9 cellular contexts compared by ENCODE assay signal in genomic region chr5:151051066-151051930, GRCh38. TPM values are rescaled to one million over a fixed set of nuclear protein-coding genes. Genes with fewer than 3 reads are reported as not detected.
DNase-seq lines count a peak whose midpoint lies in the region; ATAC-seq and TF ChIP-seq lines count a peak whose summit lies in the region.
"Had no signal": no experiment of that assay in that cellular context is flagged by ENCODE, and none has a peak within 500 bp of the region (broad histone marks: within the 10 kb centered on the region; RNA-seq: fewer than 3 reads in every experiment).

No MANE protein-coding gene starts in this region.

- no peak overlapping the region for H3K4me3 ChIP-seq in SJCRH30
- H3K4me3 ChIP-seq in gastroesophageal sphincter, result no peak overlapping the region
- no peak overlapping the region for H3K4me3 ChIP-seq in ovary
- H3K4me3 ChIP-seq in transverse colon, result no peak overlapping the region

- 63 to 67% methylated on average over 3 to 4 of the region's 6 CpGs for WGBS in gastroesophageal sphincter (ENCODE audit: low coverage in 1 of 2), 2 donors
- WGBS in ovary, 3 donors, result 64 to 69% (median 64%) methylated on average over 6 of the region's 6 CpGs
- 60 to 80% methylated on average over 1 to 6 of the region's 6 CpGs for WGBS in transverse colon (ENCODE audit: low coverage in 1 of 2), 2 donors

- H3K9me3 ChIP-seq in SJCRH30 (replicated peaks) (no peaks in the 10 kb centered on the region), gastroesophageal sphincter (no peaks in the 10 kb centered on the region), ovary (no peaks in the 10 kb centered on the region), transverse colon (no peaks in the 10 kb centered on the region)

- TF ChIP-seq CTCF in gastroesophageal sphincter (IDR thresholded peaks at IDR 0.05) (peak in 3 of 4 experiments; percentile 89 to 95 (median 93)), ovary (IDR thresholded peaks at IDR 0.05) (peak; percentile 70 to 95 (median 81)), transverse colon (IDR thresholded peaks at IDR 0.05) (peak; percentile 85 to 95 (median 86))

- no peaks in the 10 kb centered on the region for H3K4me1 ChIP-seq in SJCRH30
- peaks cover 0 to 44% (median 9%) of the 10 kb centered on the region in 3 donors for H3K4me1 ChIP-seq in gastroesophageal sphincter
- no peaks in the 10 kb centered on the region for H3K4me1 ChIP-seq in ovary (ENCODE audit: insufficient read depth)
- peaks cover 5 to 34% (median 13%) of the 10 kb centered on the region in 4 donors for H3K4me1 ChIP-seq in transverse colon

- peaks cover 31% of the 10 kb centered on the region for H3K36me3 ChIP-seq in SJCRH30
- H3K36me3 ChIP-seq in gastroesophageal sphincter, result peaks cover 0 to 85% of the 10 kb centered on the region in 2 donors
- H3K36me3 ChIP-seq in ovary, result no peaks in the 10 kb centered on the region
- H3K36me3 ChIP-seq in transverse colon, result peaks cover 0 to 46% (median 15%) of the 10 kb centered on the region in 4 donors

- ATAC-seq in GM19351 (IDR thresholded peaks at IDR 0.05; ENCODE audit: unreplicated experiment) (peak; percentile 83), HG03521 (IDR thresholded peaks at IDR 0.05; ENCODE audit: unreplicated experiment) (peak; percentile 67), gastroesophageal sphincter (peak; percentile 75)

- TF ChIP-seq EP300 in gastroesophageal sphincter (IDR thresholded peaks at IDR 0.05) (no peak), ovary (IDR thresholded peaks at IDR 0.05) (no peak), transverse colon (IDR thresholded peaks at IDR 0.05; ENCODE audit: low read depth) (no peak)

- TF ChIP-seq POLR2A in gastroesophageal sphincter (IDR thresholded peaks at IDR 0.05), result no peak
- no peak for TF ChIP-seq POLR2A in ovary (IDR thresholded peaks at IDR 0.05)
- TF ChIP-seq POLR2A in transverse colon (IDR thresholded peaks at IDR 0.05), result no peak

- H3K27ac ChIP-seq in SJCRH30 (no peak overlapping the region), gastroesophageal sphincter (peak overlapping the region in 2 of 4 donors; percentile 15 to 49), ovary (no peak overlapping the region), transverse colon (peak overlapping the region; percentile 15 to 82 (median 43))

- H3K27me3 ChIP-seq in SJCRH30 (no peaks in the 10 kb centered on the region), gastroesophageal sphincter (no peaks in the 10 kb centered on the region), ovary (no peaks in the 10 kb centered on the region), transverse colon (no peaks in the 10 kb centered on the region)

- DNase-seq in CD1c-positive myeloid dendritic cell (ENCODE audit: extremely low spot score), result peak; percentile 87
- DNase-seq in SJCRH30, result peak; percentile 73 to 89
- peak; percentile 87 for DNase-seq in activated effector memory CD4-positive, alpha-beta T cell treated with anti-CD3 and anti-CD28 coated beads, Interleukin-2, amount 50 U/mL, for 16 hours
- DNase-seq in ovary, result peak; percentile 81 to 90 (median 87)
- peak; percentile 89 for DNase-seq in transverse colon

- intact Hi-C loops in ovary (cut with DNase I), result loop anchor here (2.0 to 10.0 kb wide), 5 partner anchors 44 to 114 kb away; no protein-coding TSS in a partner anchor
- intact Hi-C loops in transverse colon (cut with DNase I; ENCODE audit: low total_unique reads), result loop anchor here (2.0 kb wide), 1 partner anchor 64 kb away; no protein-coding TSS in a partner anchor

- in situ Hi-C loops in transverse colon (cut with MboI; ENCODE audit: low pct_ligation_motif_present in 1 of 4, low pct_unique_long_range_greater_than_20kb in 1 of 4, low sequenced_read_pairs in 3 of 4), result loop anchor here (5.0 to 10.0 kb wide), 2 partner anchors 64 to 66 kb away; no protein-coding TSS in a partner anchor

RNA-seq across cellular contexts. Expression of gene TNIP1, which starts 29.5 kb away (rescaled TPM):
- total RNA-seq in SJCRH30 (2014; rRNA removed; shearing (Covaris generic)), result 56.3 and 57.4 TPM in 2 replicates
- total RNA-seq in gastroesophageal sphincter (100 to 1,000 TPM in 2 of 4 donors, 10 to 100 TPM in 2; 74.2 to 142 (median 97.9) TPM), ovary (10 to 100 TPM; 39.4 to 89.7 (median 69.9) TPM), transverse colon (100 to 1,000 TPM in 3 of 4 donors, 10 to 100 TPM in 1; 63.9 to 296 (median 223) TPM)
- 10 to 100 TPM; 51.0 to 57.6 TPM for polyA plus RNA-seq in ovary

RNA-seq across cellular contexts. Expression of gene GPX3, which starts 30.9 kb away (rescaled TPM):
- 3.3 and 4.0 TPM in 2 replicates for total RNA-seq in SJCRH30 (2014; rRNA removed; shearing (Covaris generic))
- 1,000 to 10,000 TPM in 3 of 4 donors, 100 to 1,000 TPM in 1; 690 to 3,141 (median 1,517) TPM for total RNA-seq in gastroesophageal sphincter
- total RNA-seq in ovary, result 100 to 1,000 TPM; 110 to 380 (median 269) TPM
- polyA plus RNA-seq in ovary, result 100 to 1,000 TPM; 635 to 827 TPM
- total RNA-seq in transverse colon, result 100 to 1,000 TPM; 252 to 758 (median 352) TPM
- total RNA-seq: T-helper 1 cell treated with Interleukin-12 subunit alpha and Interleukin-12 subunit beta and Interleukin-4 antibody, amounts not matched to agents 30 ng/mL and 1 ng/mL, for 36 hours had no signal

Comparison
In these comparisons a context has a peak if more than half of its experiments do, and no peak if none do; other contexts are left out.
1. H3K27ac ChIP-seq: peak in transverse colon (4 of 4); none in SJCRH30 (single experiment) and ovary (0 of 2).
2. RNA of gene GPX3, which starts 30.9 kb away (total RNA-seq): 690 to 3,141 TPM in gastroesophageal sphincter, 252 to 758 TPM in transverse colon and 110 to 380 TPM in ovary; 3.3 to 4.0 TPM in SJCRH30; every median in the first group is over 10 times any median in the second.
3. Peak in every context shown above with its lines, with median percentiles within 50 percentile points of each other: DNase-seq, ATAC-seq and CTCF ChIP-seq.